Comparison of ENCODE assay signal across 2 cellular contexts in genomic region chr11:93005239-93005638, GRCh38.
TF ChIP-seq lines count a peak whose summit lies in the region.

No MANE protein-coding gene starts in this region.

TF ChIP-seq in A549, 52 proteins besides CTCF, POLR2A, EP300 and RAD21 (continued from another document):
- no peak for TF ChIP-seq ATOH8 (CRISPR knock-in tag; IDR thresholded peaks at IDR 0.05; ENCODE audit: low read depth)
- no peak for TF ChIP-seq JUN (IDR thresholded peaks at IDR 0.05)
- no peak for TF ChIP-seq CHD2 (IDR thresholded peaks at IDR 0.05; ENCODE audit: low read length, partially characterized antibody)
- TF ChIP-seq ELK1 (IDR thresholded peaks at IDR 0.05; ENCODE audit: low read depth, low read length), result no peak
- no peak for TF ChIP-seq FOSL2 (IDR thresholded peaks at IDR 0.05)
- TF ChIP-seq FOSL2 (CRISPR knock-in tag; IDR thresholded peaks at IDR 0.05), result no peak
- TF ChIP-seq ZC3H11A (IDR thresholded peaks at IDR 0.05), result no peak
- no peak for TF ChIP-seq ZNF302 (CRISPR knock-in tag; IDR thresholded peaks at IDR 0.05)
- TF ChIP-seq HMGXB4 (CRISPR knock-in tag; IDR thresholded peaks at IDR 0.05; ENCODE audit: borderline replicate concordance), result no peak
- TF ChIP-seq MAX (IDR thresholded peaks at IDR 0.05), result no peak
- no peak for TF ChIP-seq SREBF2 (IDR thresholded peaks at IDR 0.05)
- no peak for TF ChIP-seq BCL3 (IDR thresholded peaks at IDR 0.05)
- no peak for TF ChIP-seq MYC (IDR thresholded peaks at IDR 0.05; ENCODE audit: borderline replicate concordance, low read length)
- TF ChIP-seq MAFK (IDR thresholded peaks at IDR 0.05; ENCODE audit: partially characterized antibody), result no peak
- no peak for TF ChIP-seq HDAC2 (IDR thresholded peaks at IDR 0.05)
- no peak for TF ChIP-seq REST (IDR thresholded peaks at IDR 0.05)
- TF ChIP-seq RARB (CRISPR knock-in tag; IDR thresholded peaks at IDR 0.05), result no peak
TF ChIP-seq in A549: peak in this region for 0.

TF ChIP-seq in SK-N-SH treated with all-trans-retinoic acid at 6 μM for 48 hours, 23 proteins besides CTCF, POLR2A, EP300 and RAD21 (continued from another document):
- TF ChIP-seq CREB5 (CRISPR knock-in tag; IDR thresholded peaks at IDR 0.05; ENCODE audit: low read depth) (no peak), GLIS3 (CRISPR knock-in tag; IDR thresholded peaks at IDR 0.05) (no peak), POU6F1 (CRISPR knock-in tag; IDR thresholded peaks at IDR 0.05; ENCODE audit: borderline replicate concordance, low read depth) (no peak), ZC3H10 (CRISPR knock-in tag; IDR thresholded peaks at IDR 0.05) (no peak), CSDC2 (CRISPR knock-in tag; IDR thresholded peaks at IDR 0.05) (no peak), ZFP30 (CRISPR knock-in tag; IDR thresholded peaks at IDR 0.05) (no peak), ESRRG (CRISPR knock-in tag; IDR thresholded peaks at IDR 0.05) (no peak), TSHZ2 (CRISPR knock-in tag; IDR thresholded peaks at IDR 0.05) (no peak), RARB (CRISPR knock-in tag; IDR thresholded peaks at IDR 0.05) (no peak), PATZ1 (CRISPR knock-in tag; IDR thresholded peaks at IDR 0.05; ENCODE audit: borderline replicate concordance) (no peak), SNAI2 (CRISPR knock-in tag; IDR thresholded peaks at IDR 0.05) (no peak), TOX (CRISPR knock-in tag; IDR thresholded peaks at IDR 0.05; ENCODE audit: borderline replicate concordance) (no peak)
